In the genomic region with DNA sequence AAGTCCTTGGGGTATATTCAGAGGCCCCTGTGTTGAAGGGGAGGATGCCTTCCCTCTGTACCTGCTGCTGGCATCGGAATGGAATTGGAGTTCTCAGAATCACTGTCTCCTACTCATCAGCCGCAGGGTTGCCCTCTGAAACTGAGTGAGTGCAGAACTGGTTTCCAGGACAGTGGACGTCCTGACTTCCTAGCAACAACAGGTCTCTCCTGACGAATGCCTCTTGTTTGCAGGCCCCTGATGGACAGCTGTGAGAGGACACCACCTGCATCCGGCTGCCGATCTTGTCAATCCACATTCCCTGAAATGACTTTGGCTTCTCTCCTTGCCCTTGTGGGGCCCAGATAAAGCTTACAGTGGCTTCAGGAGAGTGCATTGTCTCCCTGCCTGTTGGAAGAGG, we compare ENCODE assay signal across 25 cellular contexts.
"Had no signal": no experiment of that assay in that cellular context is flagged by ENCODE, and none has a peak within 500 bp of the region (broad histone marks: within the 10 kb centered on the region; RNA-seq: fewer than 3 reads in every experiment).

No MANE protein-coding gene starts in this region.

- H3K27me3 ChIP-seq: uterus had no signal

- H3K4me3 ChIP-seq: hepatocyte, left lung, lung, neural progenitor cell, prostate gland, thoracic aorta, uterus had no signal

- DNase-seq: activated CD4-positive, alpha-beta T cell treated with anti-CD3 and anti-CD28 coated beads, Interleukin-2, amount 10 ng/mL, durations not matched to agents 7 days and 5 days; activated CD8-positive, alpha-beta T cell treated with anti-CD3 and anti-CD28 coated beads, Interleukin-2, amount 10 ng/mL, durations not matched to agents 7 days and 5 days; aorta; central memory CD4-positive, alpha-beta T cell; dermis blood vessel endothelial cell; effector CD8-positive, alpha-beta T cell; foreskin melanocyte; immature natural killer cell; kidney glomerular epithelial cell; naive thymus-derived CD8-positive, alpha-beta T cell; stimulated activated CD4-positive, alpha-beta T cell treated with anti-CD3 and anti-CD28 coated beads, Interleukin-4, amount 100 ng/mL, for 24 hours; stimulated activated naive CD4-positive, alpha-beta T cell treated with Interleukin-2 at 50 U/mL for 16 hours; T-helper 2 cell; uterus had no signal

- H3K36me3 ChIP-seq: left lung, neural progenitor cell, prostate gland, thoracic aorta, uterus had no signal

- H3K4me1 ChIP-seq: left lung, neural progenitor cell, prostate gland, uterus had no signal

- ATAC-seq: activated CD4-positive, CD25-positive, alpha-beta regulatory T cell treated with anti-CD3 and anti-CD28 coated beads, Interleukin-2, amount 50 U/mL, for 24 hours; activated CD8-positive, alpha-beta T cell treated with anti-CD3 and anti-CD28 coated beads, Interleukin-2, amount 10 ng/mL, durations not matched to agents 7 days and 5 days; activated naive CD4-positive, alpha-beta T cell treated with anti-CD3 and anti-CD28 coated beads, Interleukin-2, amount 50 U/mL, for 72 hours; left lung; naive thymus-derived CD8-positive, alpha-beta T cell had no signal

- H3K4me1 Mint-ChIP-seq: activated CD4-positive, alpha-beta T cell treated with anti-CD3 and anti-CD28 coated beads, Interleukin-2, amount 10 ng/mL, durations not matched to agents 7 days and 5 days; immature natural killer cell had no signal

- H3K79me2 ChIP-seq: hepatocyte had no signal

- H3K27ac ChIP-seq: hepatocyte, left lung, neural progenitor cell, prostate gland, thoracic aorta, uterus had no signal

- H3K27ac Mint-ChIP-seq: activated CD4-positive, alpha-beta T cell treated with anti-CD3 and anti-CD28 coated beads, Interleukin-2, amount 10 ng/mL, durations not matched to agents 7 days and 5 days; activated CD8-positive, alpha-beta T cell treated with anti-CD3 and anti-CD28 coated beads, Interleukin-2, amount 10 ng/mL, durations not matched to agents 7 days and 5 days; activated naive CD4-positive, alpha-beta T cell treated with anti-CD3 and anti-CD28 coated beads, Interleukin-2, amount 50 U/mL, for 72 hours; activated T-helper 1 cell treated with anti-CD3 and anti-CD28 coated beads, Interleukin-12 subunit alpha, Interleukin-12 subunit beta, Interleukin-2, Interleukin-4 antibody, amounts not matched to agents 30 ng/mL and 10 ng/mL and 1 ng/mL, durations not matched to agents 14 hours and 24 hours and 36 hours; brain; immature natural killer cell; mesothelial cell of epicardium; naive thymus-derived CD8-positive, alpha-beta T cell; neural progenitor cell had no signal

- H3K9me3 ChIP-seq: left lung, prostate gland, thoracic aorta, uterus had no signal

- H3K9me3 Mint-ChIP-seq: activated CD4-positive, alpha-beta T cell treated with anti-CD3 and anti-CD28 coated beads, Interleukin-2, amount 10 ng/mL, durations not matched to agents 7 days and 5 days; activated naive CD4-positive, alpha-beta T cell treated with anti-CD3 and anti-CD28 coated beads, Interleukin-2, amount 50 U/mL, for 72 hours; activated T-helper 1 cell treated with anti-CD3 and anti-CD28 coated beads, Interleukin-12 subunit alpha, Interleukin-12 subunit beta, Interleukin-2, Interleukin-4 antibody, amounts not matched to agents 30 ng/mL and 10 ng/mL and 1 ng/mL, durations not matched to agents 14 hours and 24 hours and 36 hours; immature natural killer cell; mesothelial cell of epicardium; naive thymus-derived CD8-positive, alpha-beta T cell had no signal

- H3K36me3 Mint-ChIP-seq: activated naive CD4-positive, alpha-beta T cell treated with anti-CD3 and anti-CD28 coated beads, Interleukin-2, amount 50 U/mL, for 72 hours; brain; immature natural killer cell; mesothelial cell of epicardium; neural progenitor cell had no signal

- H3K4me3 Mint-ChIP-seq: activated CD4-positive, alpha-beta T cell treated with anti-CD3 and anti-CD28 coated beads, Interleukin-2, amount 10 ng/mL, durations not matched to agents 7 days and 5 days; activated CD8-positive, alpha-beta T cell treated with anti-CD3 and anti-CD28 coated beads, Interleukin-2, amount 10 ng/mL, durations not matched to agents 7 days and 5 days; activated T-helper 1 cell treated with anti-CD3 and anti-CD28 coated beads, Interleukin-12 subunit alpha, Interleukin-12 subunit beta, Interleukin-2, Interleukin-4 antibody, amounts not matched to agents 30 ng/mL and 10 ng/mL and 1 ng/mL, durations not matched to agents 14 hours and 24 hours and 36 hours; brain; immature natural killer cell; mesothelial cell of epicardium; naive thymus-derived CD8-positive, alpha-beta T cell; neural progenitor cell had no signal

- H2AFZ ChIP-seq: hepatocyte, neural progenitor cell had no signal

- H3K4me2 ChIP-seq: hepatocyte, neural progenitor cell had no signal

- H3K9ac ChIP-seq: neural progenitor cell had no signal
